In genomic region chr12:108237272-108237671, GRCh38 we compare ENCODE assay signal across 1 cellular context.
TF ChIP-seq lines count a peak whose summit lies in the region.

No MANE protein-coding gene starts in this region.

TF ChIP-seq in GM12878, 131 proteins besides CTCF, POLR2A, EP300 and RAD21 (continued from another document):
- TF ChIP-seq HSF1 (IDR thresholded peaks at IDR 0.05; ENCODE audit: low read depth, low read length): no peak
- no peak for TF ChIP-seq SUZ12 (IDR thresholded peaks at IDR 0.05; ENCODE audit: unreplicated experiment)
- no peak for TF ChIP-seq ASH2L (IDR thresholded peaks at IDR 0.05; ENCODE audit: borderline replicate concordance, low read depth)
- no peak for TF ChIP-seq ZNF592 (IDR thresholded peaks at IDR 0.05)
